Comparison of ENCODE assay signal across 8 cellular contexts in the genomic region with DNA sequence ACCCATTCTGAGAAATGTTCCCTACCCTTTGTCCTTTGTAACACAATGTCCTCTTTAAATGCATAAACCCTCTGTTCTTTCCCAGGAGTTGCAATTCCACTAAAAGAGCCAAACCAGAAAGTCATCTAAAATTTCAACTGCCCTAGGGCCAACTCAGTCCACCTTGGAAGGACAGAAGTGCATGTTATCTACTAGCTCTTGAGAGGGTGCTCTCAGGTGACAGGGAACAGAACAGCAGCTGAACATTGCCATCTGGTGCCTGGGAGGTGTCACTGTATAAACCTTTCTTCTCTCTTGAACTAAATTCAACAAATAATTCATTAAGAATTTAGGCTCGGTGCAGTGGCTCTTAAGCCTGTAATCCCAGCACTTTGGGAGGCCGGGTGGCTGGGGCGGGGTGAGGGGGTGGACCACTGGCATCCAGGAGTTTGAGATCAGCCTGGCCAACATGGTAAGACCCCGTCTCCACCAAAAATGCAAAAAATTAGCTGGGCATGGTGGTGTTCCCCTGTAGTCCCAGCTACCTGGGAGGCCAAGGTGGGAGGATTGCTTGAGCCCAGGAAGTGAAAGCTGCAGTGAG. TPM values are rescaled to one million over a fixed set of nuclear protein-coding genes. Genes with fewer than 3 reads are reported as not detected.
DNase-seq lines count a peak whose midpoint lies in the region; ATAC-seq and TF ChIP-seq lines count a peak whose summit lies in the region.

No MANE protein-coding gene starts in this region.

- intact Hi-C loops in activated naive CD4-positive, alpha-beta T cell treated with anti-CD3 and anti-CD28 coated beads for 36 hours (cut with micrococcal nuclease) = loop anchor here (1.0 to 2.0 kb wide), 3 partner anchors 138 to 662 kb away; no protein-coding TSS in a partner anchor
- intact Hi-C loops in heart left ventricle (cut with DNase I) (loop anchor here (1.0 to 10.0 kb wide), 12 partner anchors 81 to 344 kb away; partner anchors contain the start of gene DDHD1 (in 1 of the 10)), sigmoid colon (cut with DNase I) (loop anchor here (1.0 to 10.0 kb wide), 3 partner anchors 96 to 344 kb away; no protein-coding TSS in a partner anchor)

- TF ChIP-seq CTCF in heart left ventricle (IDR thresholded peaks at IDR 0.05) (peak; percentile 37 to 80 (median 66)), sigmoid colon (IDR thresholded peaks at IDR 0.05) (peak; percentile 59 to 77 (median 69))

- H3K4me1 Mint-ChIP-seq in activated naive CD4-positive, alpha-beta T cell treated with anti-CD3 and anti-CD28 coated beads for 36 hours (ENCODE audit: low read depth) = peaks cover 6% of the 10 kb centered on the region

- no peaks in the 10 kb centered on the region for H3K9me3 ChIP-seq in heart left ventricle
- H3K9me3 ChIP-seq in sigmoid colon = no peaks in the 10 kb centered on the region

- peaks cover 2% of the 10 kb centered on the region for H3K27me3 Mint-ChIP-seq in activated naive CD4-positive, alpha-beta T cell treated with anti-CD3 and anti-CD28 coated beads for 36 hours (ENCODE audit: low read depth)

- ATAC-seq in heart left ventricle (peak; percentile 87 to 93 (median 92)), GM21360 (IDR thresholded peaks at IDR 0.05; ENCODE audit: unreplicated experiment) (no peak)

- H3K27ac Mint-ChIP-seq in activated naive CD4-positive, alpha-beta T cell treated with anti-CD3 and anti-CD28 coated beads for 36 hours = no peak overlapping the region

- no peak for TF ChIP-seq EP300 in sigmoid colon (IDR thresholded peaks at IDR 0.05)

- no peak for TF ChIP-seq POLR2A in heart left ventricle (IDR thresholded peaks at IDR 0.05)
- no peak for TF ChIP-seq POLR2A in sigmoid colon (IDR thresholded peaks at IDR 0.05)

- no peaks in the 10 kb centered on the region for H3K9me3 Mint-ChIP-seq in activated naive CD4-positive, alpha-beta T cell treated with anti-CD3 and anti-CD28 coated beads for 36 hours

- H3K27me3 ChIP-seq in heart left ventricle = no peaks in the 10 kb centered on the region
- no peaks in the 10 kb centered on the region for H3K27me3 ChIP-seq in sigmoid colon

- no peak overlapping the region for H3K4me3 ChIP-seq in heart left ventricle
- H3K4me3 ChIP-seq in sigmoid colon = no peak overlapping the region

- CTCF ChIA-PET in activated naive CD4-positive, alpha-beta T cell treated with anti-CD3 and anti-CD28 coated beads for 36 hours (lab: Charles Lee) = interaction anchor here (0.6 to 3.8 kb wide), 14 partner anchors 12 to 174 kb away, joined by 3 to 23 read pairs (median 3); no protein-coding TSS in a partner anchor

- H3K4me1 ChIP-seq in heart left ventricle (peaks cover 0 to 15% (median 8%) of the 10 kb centered on the region in 12 donors), sigmoid colon (peaks cover 0 to 11% (median 5%) of the 10 kb centered on the region in 4 donors)

- H3K36me3 ChIP-seq in heart left ventricle (no peaks in the 10 kb centered on the region), sigmoid colon (no peaks in the 10 kb centered on the region)

- WGBS in heart left ventricle, 4 donors = 53 to 73% (median 66%) methylated on average over 4 of the region's 4 CpGs
- WGBS in sigmoid colon, 2 donors = 72 to 78% methylated on average over 4 of the region's 4 CpGs

- peak overlapping the region; percentile 3 to 81 (median 60) for H3K27ac ChIP-seq in heart left ventricle
- peak overlapping the region; percentile 24 to 52 (median 40) for H3K27ac ChIP-seq in sigmoid colon

- no peak overlapping the region for H3K4me3 Mint-ChIP-seq in activated naive CD4-positive, alpha-beta T cell treated with anti-CD3 and anti-CD28 coated beads for 36 hours

- peak; percentile 24 for DNase-seq in NOMO-1 treated with DMSO at 0.1 percent for 48 hours (lab: John Stamatoyannopoulos, UW; ENCODE audit: unreplicated experiment)
- DNase-seq in NOMO-1 treated with dmso at 0.1 percent for 144 hours (lab: John Stamatoyannopoulos, UW; ENCODE audit: unreplicated experiment) = no peak
- DNase-seq in HuH-7.5 (ENCODE audit: low spot score) = peak; percentile 41
- DNase-seq in RKO (ENCODE audit: low spot score) = peak; percentile 78
- DNase-seq in activated naive CD4-positive, alpha-beta T cell treated with anti-CD3 and anti-CD28 coated beads for 36 hours = peak; percentile 73
- peak in 4 of 5 donors; percentile 47 to 70 (median 54) for DNase-seq in heart left ventricle
- peak; percentile 77 for DNase-seq in sigmoid colon

- no peaks in the 10 kb centered on the region for H3K36me3 Mint-ChIP-seq in activated naive CD4-positive, alpha-beta T cell treated with anti-CD3 and anti-CD28 coated beads for 36 hours (ENCODE audit: low read depth)

RNA-seq across cellular contexts. Expression of gene FERMT2, which starts 10.3 kb away (rescaled TPM):
- 1 to 10 TPM; 2.8 to 3.0 TPM for total RNA-seq in activated naive CD4-positive, alpha-beta T cell treated with anti-CD3 and anti-CD28 coated beads for 36 hours
- total RNA-seq in heart left ventricle (100 to 1,000 TPM in 6 of 9 donors, 10 to 100 TPM in 3; 87.4 to 158 (median 104) TPM), sigmoid colon (100 to 1,000 TPM; 278 to 317 (median 297) TPM)
- polyA plus RNA-seq in heart left ventricle (100 to 1,000 TPM in 1 of 2 donors, 10 to 100 TPM in 1; 31.2 to 104 TPM), sigmoid colon (10 to 100 TPM in 2 of 3 donors, 1 to 10 TPM in 1; 3.0 to 21.9 (median 13.8) TPM)

Comparison
In these comparisons a context has a peak if more than half of its experiments do, and no peak if none do; other contexts are left out.
1. RNA of gene FERMT2, which starts 10.3 kb away (total RNA-seq): 278 to 317 TPM in sigmoid colon and 87.4 to 158 TPM in heart left ventricle; 2.8 to 3.0 TPM in activated naive CD4-positive, alpha-beta T cell treated with anti-CD3 and anti-CD28 coated beads for 36 hours; every median in the first group is over 10 times any median in the second.